Comparison of ENCODE assay signal across 18 cellular contexts in the genomic region with DNA sequence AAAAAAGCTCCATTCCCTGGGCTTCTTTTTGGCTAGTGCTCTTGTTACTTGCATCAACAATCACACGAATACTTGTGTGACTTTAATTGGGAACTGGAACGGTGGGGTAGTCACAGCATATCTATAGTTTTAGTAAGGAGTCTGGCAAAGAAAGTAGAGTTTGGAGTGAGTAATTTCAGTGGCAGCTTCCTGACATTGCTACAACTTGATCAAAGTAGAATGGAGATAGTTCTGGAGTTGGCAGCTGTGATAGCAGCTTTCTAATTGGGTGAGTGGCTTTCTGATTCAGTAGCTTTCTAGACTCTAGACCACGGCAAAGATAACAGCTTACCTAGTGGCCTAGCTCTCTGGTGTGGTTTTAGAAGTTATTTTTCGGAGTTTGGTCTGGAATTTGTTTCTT.
DNase-seq lines count a peak whose midpoint lies in the region; ATAC-seq, FAIRE-seq and TF ChIP-seq lines count a peak whose summit lies in the region.
"Had no signal": no experiment of that assay in that cellular context is flagged by ENCODE, and none has a peak within 500 bp of the region (broad histone marks: within the 10 kb centered on the region; RNA-seq: fewer than 3 reads in every experiment).

No MANE protein-coding gene starts in this region.

- WGBS in SK-N-SH (ENCODE audit: low lambda C conversion rate): 33% methylated on average over 4 of the region's 4 CpGs
- WGBS in mammary epithelial cell (ENCODE audit: low coverage, missing lambda C conversion rate): 31% methylated on average over 4 of the region's 4 CpGs
- 82 to 88% methylated on average over 4 of the region's 4 CpGs for WGBS in pancreas, 2 donors

- H3K27ac ChIP-seq in SK-N-SH (ENCODE audit: low read depth in 2 of 2, low read length in 1 of 2) (no peak overlapping the region), mammary epithelial cell (ENCODE audit: insufficient read depth, low read depth, low read length) (no peak overlapping the region), substantia nigra (ENCODE audit: low read depth, low read length, poor library complexity, severe bottlenecking) (no peak overlapping the region), pancreas (no peak overlapping the region)
- H3K27ac ChIP-seq: ascending aorta, testis had no signal

- no peak for TF ChIP-seq EP300 in SK-N-SH (IDR thresholded peaks at IDR 0.05; ENCODE audit: borderline replicate concordance in 1 of 2, low read depth in 1 of 2, low read length in 1 of 2)

- H3K9me2 ChIP-seq in SK-N-SH: no peaks in the 10 kb centered on the region

- H3K4me2 ChIP-seq in SK-N-SH (no peak overlapping the region), mammary epithelial cell (ENCODE audit: insufficient read depth, low read depth, low read length) (no peak overlapping the region)

- no peak for TF ChIP-seq CTCF in SK-N-SH (IDR thresholded peaks at IDR 0.05)
- no peak for TF ChIP-seq CTCF in fibroblast of mammary gland (conservative IDR thresholded peaks at IDR 0.05; ENCODE audit: control insufficient read depth, insufficient read depth, low read depth, low read length)
- no peak for TF ChIP-seq CTCF in mammary epithelial cell (conservative IDR thresholded peaks at IDR 0.05 in 1 of 2, IDR thresholded peaks at IDR 0.05 in 1 of 2; ENCODE audit: extremely low read depth in 1 of 2, insufficient read depth in 1 of 2, low read depth in 1 of 2, low read length in 2 of 2)
- no peak for TF ChIP-seq CTCF in pancreas (IDR thresholded peaks at IDR 0.05)

- H3K9ac ChIP-seq in SK-N-SH: no peak overlapping the region
- H3K9ac ChIP-seq in mammary epithelial cell (ENCODE audit: insufficient read depth, low read length): no peak overlapping the region

- H3K4me1 ChIP-seq in SK-N-SH (ENCODE audit: control insufficient read depth in 1 of 2, insufficient read depth in 2 of 2, low read depth in 1 of 2, low read length in 1 of 2) (no peaks in the 10 kb centered on the region; a peak in 1 of 4 replicates), mammary epithelial cell (ENCODE audit: insufficient read depth, low read length) (no peaks in the 10 kb centered on the region), pancreas (no peaks in the 10 kb centered on the region)
- H3K4me1 ChIP-seq: ascending aorta, Caco-2, testis had no signal

- peaks cover 8% of the 10 kb centered on the region for H3F3A ChIP-seq in SK-N-SH (replicated peaks; ENCODE audit: insufficient read depth)

- H3K79me2 ChIP-seq in SK-N-SH (ENCODE audit: insufficient read depth): no peaks in the 10 kb centered on the region
- H3K79me2 ChIP-seq in mammary epithelial cell (ENCODE audit: insufficient read depth, low read length): no peaks in the 10 kb centered on the region

- no peaks in the 10 kb centered on the region; the same call in 1 of the 2 replicates for H3K9me3 ChIP-seq in SK-N-SH
- H3K9me3 ChIP-seq in mammary epithelial cell (replicated peaks; ENCODE audit: insufficient read depth, low read length): peaks cover 6% of the 10 kb centered on the region
- H3K9me3 ChIP-seq in pancreas: no peaks in the 10 kb centered on the region
- H3K9me3 ChIP-seq: ascending aorta, Caco-2, testis had no signal

- dilution Hi-C loops in mammary epithelial cell (cut with HindIII; ENCODE audit: low sequenced_read_pairs): no loop called here

- no peak for TF ChIP-seq RAD21 in SK-N-SH (IDR thresholded peaks at IDR 0.05; ENCODE audit: low read length)

- no TSS peak for BruUV-seq in mammary epithelial cell (replicated peaks; lab: Mats Ljungman, UMichigan)

- ATAC-seq in HG02840 (IDR thresholded peaks at IDR 0.05; ENCODE audit: low FRiP score, unreplicated experiment): no peak
- ATAC-seq in pancreas: no peak

- H3K36me3 ChIP-seq in SK-N-SH (replicated peaks in 1 of 2; ENCODE audit: control insufficient read depth in 1 of 2, insufficient read depth in 2 of 2, low read length in 1 of 2) (no peaks in the 10 kb centered on the region), mammary epithelial cell (ENCODE audit: insufficient read depth, low read length) (no peaks in the 10 kb centered on the region), pancreas (no peaks in the 10 kb centered on the region)
- H3K36me3 ChIP-seq: ascending aorta had no signal

- intact Hi-C loops in mammary epithelial cell (cut with micrococcal nuclease): no loop called here
- intact Hi-C loops in pancreas (cut with DNase I): no loop called here

- in situ Hi-C loops in mammary epithelial cell (cut with MboI; ENCODE audit: low sequenced_read_pairs in 2 of 2): no loop called here

- H3K27me3 ChIP-seq in SK-N-SH (ENCODE audit: insufficient read depth): no peaks in the 10 kb centered on the region
- no peaks in the 10 kb centered on the region for H3K27me3 ChIP-seq in mammary epithelial cell (ENCODE audit: insufficient read depth, low read length)
- H3K27me3 ChIP-seq in pancreas: no peaks in the 10 kb centered on the region
- H3K27me3 ChIP-seq: ascending aorta, testis had no signal

- no peak overlapping the region for H2AFZ ChIP-seq in SK-N-SH (ENCODE audit: low read depth)
- no peak overlapping the region for H2AFZ ChIP-seq in mammary epithelial cell (ENCODE audit: low read depth, low read length)

- FAIRE-seq in pancreas (lab: Jason Lieb, UNC): no peak
- FAIRE-seq: GM19239 had no signal

- CTCF ChIA-PET in SK-N-SH (lab: Yijun Ruan, JAX) (no interaction called here), mammary epithelial cell (lab: Charles Lee; ENCODE audit: low non-redundant PET) (no interaction called here)

- POLR2A ChIA-PET in SK-N-SH (lab: Yijun Ruan, JAX): no interaction called here

- DNase-seq in EH (ENCODE audit: low read depth) (peak; percentile 93), SK-N-SH (no peak), fibroblast of mammary gland (ENCODE audit: low read depth) (peak; percentile 56), renal cortical epithelial cell (ENCODE audit: low read depth) (peak; percentile 45), mammary epithelial cell (no peak), substantia nigra (lab: John Stamatoyannopoulos, UW) (no peak), pancreas (no peak)
- DNase-seq: activated CD4-positive, alpha-beta T cell treated with anti-CD3 and anti-CD28 coated beads, Interleukin-2, amount 10 ng/mL, durations not matched to agents 24 days and 14 days; activated naive CD4-positive, alpha-beta T cell treated with Interleukin-2 at 50 U/mL for 16 hours; Caco-2; endodermal cell; foreskin melanocyte; NCI-H1417; NCI-H526 treated with DMSO at 0.1 percent for 48 hours; testis had no signal

- no peak overlapping the region for H3K4me3 ChIP-seq in SK-N-SH (ENCODE audit: low read depth in 2 of 2, low read length in 1 of 2)
- no peak overlapping the region for H3K4me3 ChIP-seq in fibroblast of mammary gland (ENCODE audit: control insufficient read depth, low read depth, low read length)
- H3K4me3 ChIP-seq in mammary epithelial cell (replicated peaks in 1 of 3; ENCODE audit: insufficient read depth in 1 of 3, low read depth in 2 of 3, low read length in 3 of 3): no peak overlapping the region
- no peak overlapping the region for H3K4me3 ChIP-seq in pancreas
- H3K4me3 ChIP-seq: ascending aorta, testis had no signal

- no peaks in the 10 kb centered on the region for H4K20me1 ChIP-seq in SK-N-SH (ENCODE audit: insufficient read depth)
- H4K20me1 ChIP-seq in mammary epithelial cell (ENCODE audit: insufficient read depth, low read length): no peaks in the 10 kb centered on the region

TF ChIP-seq in SK-N-SH, 30 proteins besides CTCF, POLR2A, EP300 and RAD21:
- TF ChIP-seq FOSL2 (IDR thresholded peaks at IDR 0.05; ENCODE audit: borderline replicate concordance, low read depth) (peak; percentile 18; the same call in 1 of the 2 replicates), JUND (IDR thresholded peaks at IDR 0.05) (0 out of 2 replicates have a peak, but pooled peaks have one; percentile 15), EZH2phosphoT487 (IDR thresholded peaks at IDR 0.05; ENCODE audit: borderline replicate concordance, low read depth) (no peak), NFIC (IDR thresholded peaks at IDR 0.05; ENCODE audit: borderline replicate concordance) (peak; percentile 5; the same call in 1 of the 2 replicates), YY1 (IDR thresholded peaks at IDR 0.05; ENCODE audit: low read depth) (no peak), TCF12 (IDR thresholded peaks at IDR 0.05) (peak; percentile 19; the same call in 1 of the 2 replicates), FOXJ3 (CRISPR knock-in tag; IDR thresholded peaks at IDR 0.05) (no peak)
- TF ChIP-seq, protein P1, sequence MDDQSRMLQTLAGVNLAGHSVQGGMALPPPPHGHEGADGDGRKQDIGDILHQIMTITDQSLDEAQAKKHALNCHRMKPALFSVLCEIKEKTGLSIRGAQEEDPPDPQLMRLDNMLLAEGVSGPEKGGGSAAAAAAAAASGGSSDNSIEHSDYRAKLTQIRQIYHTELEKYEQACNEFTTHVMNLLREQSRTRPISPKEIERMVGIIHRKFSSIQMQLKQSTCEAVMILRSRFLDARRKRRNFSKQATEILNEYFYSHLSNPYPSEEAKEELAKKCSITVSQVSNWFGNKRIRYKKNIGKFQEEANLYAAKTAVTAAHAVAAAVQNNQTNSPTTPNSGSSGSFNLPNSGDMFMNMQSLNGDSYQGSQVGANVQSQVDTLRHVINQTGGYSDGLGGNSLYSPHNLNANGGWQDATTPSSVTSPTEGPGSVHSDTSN (IDR thresholded peaks at IDR 0.05): 0 out of 2 replicates have a peak, but pooled peaks have one; percentile 26

Comparison
In these comparisons a context has a peak if more than half of its experiments do, and no peak if none do; other contexts are left out.
1. DNase-seq: peak in EH (single experiment), fibroblast of mammary gland (single experiment) and renal cortical epithelial cell (single experiment); none in SK-N-SH (single experiment), mammary epithelial cell (single experiment), substantia nigra (0 of 49) and pancreas (0 of 6).